Comparison of ENCODE assay signal across 32 cellular contexts in the genomic region with DNA sequence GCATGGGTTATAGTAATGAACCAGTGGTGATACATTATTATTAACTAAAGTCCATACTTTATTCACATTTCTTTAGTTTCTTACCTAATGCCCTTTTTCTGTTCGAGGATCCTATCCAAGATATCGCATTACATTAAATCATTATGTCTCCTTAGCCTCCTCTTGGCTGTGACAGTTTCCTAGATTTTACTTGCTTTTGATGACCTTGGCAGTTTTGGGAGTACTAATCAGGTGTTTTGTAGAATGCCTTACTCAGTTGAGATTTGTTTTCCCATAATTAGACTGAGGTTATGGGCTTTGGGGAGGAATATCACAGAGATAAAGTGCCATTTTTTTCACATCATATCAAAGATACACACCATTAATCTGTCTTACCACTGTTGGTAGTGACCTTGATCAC. TPM values are rescaled to one million over a fixed set of nuclear protein-coding genes. Genes with fewer than 3 reads are reported as not detected.
"Had no signal": no experiment of that assay in that cellular context is flagged by ENCODE, and none has a peak within 500 bp of the region (broad histone marks: within the 10 kb centered on the region; RNA-seq: fewer than 3 reads in every experiment).

No MANE protein-coding gene starts in this region.

- H3K79me2 ChIP-seq: parathyroid adenoma had no signal

- DNase-seq: natural killer cell; occipital lobe; ovary; posterior cingulate gyrus; psoas muscle; right cardiac atrium; spleen; stimulated activated CD4-positive, alpha-beta T cell treated with anti-CD3 and anti-CD28 coated beads, Interleukin-12 subunit alpha, Interleukin-12 subunit beta, amount 100 ng/mL, for 4 hours; stimulated activated CD4-positive, alpha-beta T cell treated with anti-CD3 and anti-CD28 coated beads, Interleukin-1b, Interleukin-23, amount 100 ng/mL, for 48 hours; stimulated activated CD4-positive, alpha-beta T cell treated with anti-CD3 and anti-CD28 coated beads, Interleukin-4, amount 100 ng/mL, for 1 hour; stimulated activated CD4-positive, alpha-beta T cell treated with anti-CD3 and anti-CD28 coated beads, Interleukin-4, amount 100 ng/mL, for 4 hours; stimulated activated CD8-positive, alpha-beta memory T cell treated with anti-CD3 and anti-CD28 coated beads, Interleukin-4, amount 100 ng/mL, for 48 hours; stimulated activated naive CD4-positive, alpha-beta T cell; stimulated activated naive CD8-positive, alpha-beta T cell treated with anti-CD3 and anti-CD28 coated beads, Interleukin-15, amount 100 ng/mL, for 72 hours; stimulated activated naive CD8-positive, alpha-beta T cell treated with anti-CD3 and anti-CD28 coated beads, Interleukin-15, Interleukin-2, amounts not matched to agents 100 U/mL and 50 U/mL, for 24 hours; substantia nigra; testis; tibial artery; transverse colon; upper lobe of right lung; uterus had no signal

- H3K4me2 ChIP-seq: neural progenitor cell, smooth muscle cell had no signal

- H3K27me3 ChIP-seq: neural progenitor cell, ovary, spleen, suprapubic skin, testis, tibial artery, transverse colon, upper lobe of right lung, uterus had no signal

- H2AFZ ChIP-seq: neural progenitor cell, parathyroid adenoma had no signal

- ATAC-seq: natural killer cell; psoas muscle; right cardiac atrium; sciatic nerve; stimulated activated memory B cell treated with anti-CD40 and anti-IgM and Interleukin-4, amounts not matched to agents 10 μg/mL and 1 μg/mL and 100 μg/mL, for 72 hours; stimulated activated naive CD8-positive, alpha-beta T cell treated with anti-CD3 and anti-CD28 coated beads, Interleukin-15, amount 100 ng/mL, for 72 hours; stimulated activated naive CD8-positive, alpha-beta T cell treated with anti-CD3 and anti-CD28 coated beads, Interleukin-15, Interleukin-2, amounts not matched to agents 100 U/mL and 50 U/mL, for 24 hours; upper lobe of right lung had no signal

- H3K27ac ChIP-seq: neural progenitor cell, ovary, parathyroid adenoma, psoas muscle, skin epidermis, spleen, suprapubic skin, testis, tibial artery, transverse colon, upper lobe of right lung, uterus had no signal

- H3K9me3 ChIP-seq: ovary, psoas muscle, spleen, suprapubic skin, testis, tibial artery, transverse colon, upper lobe of right lung, uterus had no signal

- H3K4me3 ChIP-seq: neural progenitor cell, ovary, psoas muscle, skin epidermis, smooth muscle cell, spleen, suprapubic skin, testis, tibial artery, transverse colon, upper lobe of right lung, uterus had no signal

- H3K4me1 ChIP-seq: parathyroid adenoma, suprapubic skin, testis, tibial artery, transverse colon, uterus had no signal

- H3K9ac ChIP-seq: neural progenitor cell, parathyroid adenoma had no signal

- H3K36me3 ChIP-seq: neural progenitor cell, ovary, spleen, suprapubic skin, tibial artery, transverse colon, upper lobe of right lung, uterus had no signal

RNA-seq across cellular contexts. Expression of a gene that starts 34.8 kb away (rescaled TPM):
- total RNA-seq: osteoblast, progenitor cell of endocrine pancreas, renal cortical epithelial cell, suprapubic skin, testis had no signal
- polyA plus RNA-seq: neural cell, smooth muscle cell had no signal
